Comparison of ENCODE assay signal across 7 cellular contexts in the genomic region with DNA sequence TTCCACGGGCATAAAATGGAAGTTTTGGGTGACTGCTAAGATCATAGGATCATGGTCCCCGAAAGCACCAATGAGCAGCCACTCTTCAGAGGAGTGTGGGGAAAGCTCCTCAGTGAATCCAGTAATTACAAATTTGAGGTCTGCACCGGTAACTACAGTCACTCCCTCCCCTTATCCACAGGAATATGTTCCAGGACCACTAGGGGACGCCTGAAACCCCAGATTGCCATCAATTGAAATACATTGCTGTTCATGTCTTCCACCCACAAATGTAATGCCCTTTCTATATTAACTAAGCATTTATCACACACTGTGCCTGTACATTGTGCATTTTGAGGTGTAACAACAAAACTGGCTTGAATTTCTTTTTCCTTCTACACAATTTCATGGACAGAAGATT.
A peak's percentile ranks its signal among the peaks of the same experiment; 100 is the strongest.
DNase-seq lines count a peak whose midpoint lies in the region; ATAC-seq, FAIRE-seq and TF ChIP-seq lines count a peak whose summit lies in the region.

No MANE protein-coding gene starts in this region.

- H3K9me3 ChIP-seq in Loucy (ENCODE audit: insufficient read depth, low read depth, low read length) (no peaks in the 10 kb centered on the region), PC-9 (ENCODE audit: insufficient read depth, low read depth) (no peaks in the 10 kb centered on the region), kidney (ENCODE audit: control insufficient read depth in 1 of 2, low read length in 2 of 2) (no peaks in the 10 kb centered on the region), left ventricle myocardium inferior (replicated peaks) (no peaks in the 10 kb centered on the region)

- no peak for DNase-seq in GM10266 (ENCODE audit: extremely low spot score)
- no peak for DNase-seq in PC-9
- no peak for DNase-seq in kidney
- DNase-seq in NCI-H446 treated with DMSO at 0.1 percent for 48 hours (lab: John Stamatoyannopoulos, UW): no peak
- DNase-seq in left ventricle myocardium inferior: no peak

- H3K9ac ChIP-seq in Loucy (ENCODE audit: low read depth, low read length, poor library complexity, severe bottlenecking) (no peak overlapping the region), kidney (ENCODE audit: low read length in 2 of 2) (no peak overlapping the region)

- no peaks in the 10 kb centered on the region for H3K27me3 ChIP-seq in Loucy (ENCODE audit: insufficient read depth, low read length, poor library complexity, severe bottlenecking)
- peaks cover 5% of the 10 kb centered on the region; the same call in 1 of the 2 replicates for H3K27me3 ChIP-seq in PC-9 (ENCODE audit: insufficient read depth, low read depth)
- H3K27me3 ChIP-seq in left ventricle myocardium inferior (ENCODE audit: low read depth): no peaks in the 10 kb centered on the region

- H3K4me2 ChIP-seq in Loucy (ENCODE audit: low read depth, low read length, poor library complexity, severe bottlenecking): peak overlapping the region; percentile 14
- H3K4me2 ChIP-seq in PC-9: no peak overlapping the region

- ATAC-seq in GM21737 (IDR thresholded peaks at IDR 0.05; ENCODE audit: unreplicated experiment): no peak

- H3K4me3 ChIP-seq in Loucy (ENCODE audit: low read length, poor library complexity, severe bottlenecking): no peak overlapping the region
- H3K4me3 ChIP-seq in PC-9: no peak overlapping the region
- H3K4me3 ChIP-seq in kidney (ENCODE audit: low read length in 2 of 2): no peak overlapping the region
- no peak overlapping the region for H3K4me3 ChIP-seq in left ventricle myocardium inferior

- H3K9me2 ChIP-seq in Loucy (replicated peaks; ENCODE audit: low read depth, low read length) (no peaks in the 10 kb centered on the region), PC-9 (ENCODE audit: insufficient read depth) (no peaks in the 10 kb centered on the region)

- H3K36me3 ChIP-seq in Loucy (ENCODE audit: insufficient read depth, low read length): no peaks in the 10 kb centered on the region
- H3K36me3 ChIP-seq in PC-9 (ENCODE audit: low read depth): no peaks in the 10 kb centered on the region
- H3K36me3 ChIP-seq in kidney (ENCODE audit: control insufficient read depth in 1 of 2, insufficient read depth in 2 of 2, low read length in 2 of 2): no peaks in the 10 kb centered on the region
- no peaks in the 10 kb centered on the region for H3K36me3 ChIP-seq in left ventricle myocardium inferior

- no peak for FAIRE-seq in kidney (lab: Jason Lieb, UNC)

- H2AFZ ChIP-seq in Loucy (ENCODE audit: low read length) (0 out of 2 replicates have a peak overlapping the region, but pooled peaks have one; percentile 65), PC-9 (no peak overlapping the region)

- H4K20me1 ChIP-seq in Loucy (ENCODE audit: insufficient read depth, low read length, poor library complexity, severe bottlenecking) (no peaks in the 10 kb centered on the region), PC-9 (ENCODE audit: insufficient read depth) (no peaks in the 10 kb centered on the region)

- intact Hi-C loops in PC-9 (cut with micrococcal nuclease; ENCODE audit: unreplicated experiment): no loop called here
- intact Hi-C loops in kidney (cut with DNase I): no loop called here
- intact Hi-C loops in left ventricle myocardium inferior (cut with micrococcal nuclease): no loop called here

- H3K27ac ChIP-seq in PC-9 (no peak overlapping the region), kidney (ENCODE audit: low read depth in 2 of 2, low read length in 2 of 2) (no peak overlapping the region), left ventricle myocardium inferior (replicated peaks) (no peak overlapping the region)

- BruUV-seq in PC-9 (replicated peaks; lab: Mats Ljungman, UMichigan): no TSS peak

- CTCF ChIA-PET in PC-9 (lab: Charles Lee): no interaction called here

- peaks cover 5% of the 10 kb centered on the region for H3K4me1 ChIP-seq in Loucy (ENCODE audit: insufficient read depth, low read length, poor library complexity, severe bottlenecking)
- no peaks in the 10 kb centered on the region for H3K4me1 ChIP-seq in PC-9 (replicated peaks; ENCODE audit: insufficient read depth)
- H3K4me1 ChIP-seq in kidney (ENCODE audit: control insufficient read depth in 1 of 2, insufficient read depth in 1 of 2, low read depth in 1 of 2, low read length in 2 of 2): no peaks in the 10 kb centered on the region
- H3K4me1 ChIP-seq in left ventricle myocardium inferior: no peaks in the 10 kb centered on the region

- POLR2A ChIA-PET in PC-9 (lab: Charles Lee; ENCODE audit: unreplicated experiment): no interaction called here

- no peaks in the 10 kb centered on the region for H3K79me2 ChIP-seq in Loucy (ENCODE audit: insufficient read depth, low read length)
- no peaks in the 10 kb centered on the region for H3K79me2 ChIP-seq in PC-9 (ENCODE audit: low read depth)

- TF ChIP-seq CTCF in GM10266 (IDR thresholded peaks at IDR 0.05; ENCODE audit: control insufficient read depth, insufficient read depth, low read depth, missing control alignments): peak; percentile 4
- TF ChIP-seq CTCF in Loucy (conservative IDR thresholded peaks at IDR 0.05; ENCODE audit: low read length): peak; percentile 86
- 0 out of 2 replicates have a peak, but pooled peaks have one; percentile 36 for TF ChIP-seq CTCF in PC-9 (conservative IDR thresholded peaks at IDR 0.05)
- TF ChIP-seq CTCF in kidney (IDR thresholded peaks at IDR 0.05; ENCODE audit: borderline replicate concordance, extremely low read depth, insufficient read depth): peak; percentile 13
- TF ChIP-seq CTCF in left ventricle myocardium inferior (IDR thresholded peaks at IDR 0.05; ENCODE audit: borderline replicate concordance): no peak

- H3F3A ChIP-seq in Loucy (ENCODE audit: low read depth) (no peaks in the 10 kb centered on the region), PC-9 (ENCODE audit: insufficient read depth, low read depth) (no peaks in the 10 kb centered on the region)
